In the genomic region with DNA sequence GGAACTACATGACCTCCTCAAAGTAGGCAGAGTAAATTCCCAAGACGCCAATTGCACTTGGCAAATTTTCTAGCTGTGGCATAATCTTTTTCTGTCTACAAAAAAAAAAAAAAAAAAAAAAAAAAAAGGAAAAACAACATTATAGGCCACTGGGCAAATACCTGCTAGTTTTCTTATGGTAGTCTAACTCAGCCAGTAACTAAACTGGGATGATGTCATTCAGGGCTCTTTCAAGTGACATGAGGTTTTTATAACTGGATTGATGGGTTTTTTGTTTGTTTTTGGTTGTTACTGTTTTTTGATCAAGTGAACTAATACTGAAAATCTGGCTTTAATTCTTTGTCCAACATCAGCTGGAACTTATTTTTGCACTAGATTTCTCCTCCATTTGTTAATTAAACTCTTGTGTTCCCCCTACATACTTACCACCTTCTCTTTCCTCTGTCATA, we compare ENCODE assay signal across 15 cellular contexts. TPM values are rescaled to one million over a fixed set of nuclear protein-coding genes. Genes with fewer than 3 reads are reported as not detected.
DNase-seq lines count a peak whose midpoint lies in the region; FAIRE-seq and TF ChIP-seq lines count a peak whose summit lies in the region.
"Had no signal": no experiment of that assay in that cellular context is flagged by ENCODE, and none has a peak within 500 bp of the region (broad histone marks: within the 10 kb centered on the region; RNA-seq: fewer than 3 reads in every experiment).

No MANE protein-coding gene starts in this region.

- WGBS in smooth muscle cell (ENCODE audit: low lambda C conversion rate) = 86% methylated on average over 1 of the region's 1 CpG

- no peak overlapping the region; the same call in 1 of the 2 replicates for H3K4me3 Mint-ChIP-seq in HFFc6

- intact Hi-C loops in OCI-LY7 (cut with micrococcal nuclease; ENCODE audit: unreplicated experiment) = no loop called here

- H4K20me1 ChIP-seq in smooth muscle cell (ENCODE audit: low read depth) = no peaks in the 10 kb centered on the region
- H4K20me1 ChIP-seq in OCI-LY7 (ENCODE audit: insufficient read depth, low read length) = no peaks in the 10 kb centered on the region
- H4K20me1 ChIP-seq: BLaER1 treated with 17β-estradiol and CSF1 and Interleukin-3, amounts not matched to agents 10 nM and 100 nM had no signal

- H3K79me2 ChIP-seq in smooth muscle cell (ENCODE audit: low read depth) (peaks cover 3% of the 10 kb centered on the region), OCI-LY7 (ENCODE audit: insufficient read depth, low read depth, low read length) (no peaks in the 10 kb centered on the region)

- peak overlapping the region; percentile 65 for H3K27ac Mint-ChIP-seq in HFFc6

- H3K36me3 Mint-ChIP-seq in HFFc6 (ENCODE audit: low read depth) = peaks cover 24% of the 10 kb centered on the region

- H3K4me3 ChIP-seq in smooth muscle cell (no peak overlapping the region), OCI-LY7 (ENCODE audit: low read depth, low read length, poor library complexity, severe bottlenecking) (no peak overlapping the region)
- H3K4me3 ChIP-seq: BLaER1 treated with 17β-estradiol and CSF1 and Interleukin-3, amounts not matched to agents 10 nM and 100 nM; HAP-1; sigmoid colon had no signal

- peaks cover 4% of the 10 kb centered on the region; the same call in 1 of the 2 replicates for H3K27me3 Mint-ChIP-seq in HFFc6 (ENCODE audit: insufficient read depth)

- BruUV-seq in OCI-LY7 (replicated peaks; lab: Mats Ljungman, UMichigan) = no TSS peak

- H3K27ac ChIP-seq in smooth muscle cell (ENCODE audit: low read depth) (peak overlapping the region; percentile 42), OCI-LY7 (ENCODE audit: low read depth, low read length, poor library complexity, severe bottlenecking) (no peak overlapping the region)
- H3K27ac ChIP-seq: sigmoid colon had no signal

- TF ChIP-seq CTCF in HFFc6 (IDR thresholded peaks at IDR 0.05) (no peak), smooth muscle cell (IDR thresholded peaks at IDR 0.05; ENCODE audit: borderline replicate concordance, insufficient read depth, poor library complexity, severe bottlenecking) (no peak), OCI-LY7 (conservative IDR thresholded peaks at IDR 0.05; ENCODE audit: low read length) (no peak)

- no peaks in the 10 kb centered on the region for H3K9me2 ChIP-seq in OCI-LY7 (ENCODE audit: insufficient read depth, low read length)

- POLR2A ChIA-PET in OCI-LY7 (lab: Charles Lee) = interaction anchor here (0.6 to 0.7 kb wide), 3 partner anchors 11 to 352 kb away, joined by 3 to 6 read pairs (median 4); no protein-coding TSS in a partner anchor

- H3K4me1 ChIP-seq in smooth muscle cell (ENCODE audit: low read depth) = peaks cover 8% of the 10 kb centered on the region
- no peaks in the 10 kb centered on the region for H3K4me1 ChIP-seq in OCI-LY7 (ENCODE audit: insufficient read depth, low read length, poor library complexity, severe bottlenecking)

- peak; percentile 46 for FAIRE-seq in endometrium (lab: Jason Lieb, UNC)

- H3K9me3 ChIP-seq in smooth muscle cell (replicated peaks; ENCODE audit: low read depth) (no peaks in the 10 kb centered on the region), OCI-LY7 (ENCODE audit: low read length) (no peaks in the 10 kb centered on the region)
- H3K9me3 ChIP-seq: HAP-1, sigmoid colon had no signal

- DNase-seq in DMS53 (lab: John Stamatoyannopoulos, UW) (peak; percentile 85), HFFc6 (no peak), smooth muscle cell (lab: John Stamatoyannopoulos, UW; ENCODE audit: unreplicated experiment) (no peak), cerebellum (ENCODE audit: low spot score) (no peak), AG08396 (ENCODE audit: low spot score) (no peak), OCI-LY7 (ENCODE audit: low spot score) (no peak)
- DNase-seq: activated CD8-positive, alpha-beta memory T cell treated with anti-CD3 and anti-CD28 coated beads, Interleukin-2, amount 50 U/mL, for 48 hours; DMS79; left colon; NCI-H1436; SIG-M5; sigmoid colon had no signal

- H3F3A ChIP-seq in smooth muscle cell (ENCODE audit: low read depth) = peaks cover 4% of the 10 kb centered on the region

- no peak overlapping the region for H3K9ac ChIP-seq in smooth muscle cell (ENCODE audit: low read depth)
- H3K9ac ChIP-seq: BLaER1 treated with 17β-estradiol and CSF1 and Interleukin-3, amounts not matched to agents 10 nM and 100 nM had no signal

- H3K4me2 ChIP-seq in smooth muscle cell = no peak overlapping the region
- H3K4me2 ChIP-seq in OCI-LY7 (ENCODE audit: low read length) = no peak overlapping the region

- H2AFZ ChIP-seq in smooth muscle cell (ENCODE audit: low read depth) (no peak overlapping the region), OCI-LY7 (ENCODE audit: low read length) (no peak overlapping the region)

- H3K9me3 Mint-ChIP-seq in HFFc6 = no peaks in the 10 kb centered on the region

- peaks cover 83% of the 10 kb centered on the region for H3K4me1 Mint-ChIP-seq in HFFc6 (ENCODE audit: low read depth)

- H3K36me3 ChIP-seq in smooth muscle cell (ENCODE audit: low read depth) (no peaks in the 10 kb centered on the region), OCI-LY7 (ENCODE audit: insufficient read depth, low read length) (no peaks in the 10 kb centered on the region)
- H3K36me3 ChIP-seq: BLaER1 treated with 17β-estradiol and CSF1 and Interleukin-3, amounts not matched to agents 10 nM and 100 nM; HAP-1; sigmoid colon had no signal

- H3K27me3 ChIP-seq in smooth muscle cell (ENCODE audit: low read depth) = no peaks in the 10 kb centered on the region
- H3K27me3 ChIP-seq: BLaER1 treated with 17β-estradiol and CSF1 and Interleukin-3, amounts not matched to agents 10 nM and 100 nM; sigmoid colon had no signal

- CTCF ChIA-PET in OCI-LY7 (lab: Charles Lee; ENCODE audit: unreplicated experiment) = no interaction called here

RNA-seq across cellular contexts. Expression of gene VIM, which starts 7.4 kb away (rescaled TPM):
- over 10,000 TPM in 4 of 6 experiments, 1,000 to 10,000 TPM in 2; 9,623 to 12,540 (median 10,688) TPM for total RNA-seq in HFFc6 (2021; fragmentation: NEBNext Ultra II Directional; extraction: Animal tissue kit (Norgen Biotek cat#: 25700))
- total RNA-seq in smooth muscle cell (6,093 and 6,435 TPM in 2 replicates), cerebellum (562 TPM), OCI-LY7 (2022) (0.88 and 1.3 TPM in 2 replicates)
- 2,741 and 3,198 TPM in 2 replicates for polyA plus RNA-seq in smooth muscle cell
- 0.46 and 3.4 TPM in 2 replicates for total RNA-seq in OCI-LY7 (2014; rRNA removed; shearing (Covaris generic))

RNA-seq across cellular contexts. Expression of gene TRDMT1, which starts 19.2 kb away (rescaled TPM):
- 10 to 100 TPM in 2 of 6 experiments, 1 to 10 TPM in 4; 6.8 to 13.0 (median 8.6) TPM for total RNA-seq in HFFc6 (2021; fragmentation: NEBNext Ultra II Directional; extraction: Animal tissue kit (Norgen Biotek cat#: 25700))
- total RNA-seq in smooth muscle cell (7.3 and 13.8 TPM in 2 replicates), cerebellum (36.7 TPM), OCI-LY7 (2022) (11.9 and 12.2 TPM in 2 replicates)
- 2.5 and 3.7 TPM in 2 replicates for polyA plus RNA-seq in smooth muscle cell
- total RNA-seq in OCI-LY7 (2014; rRNA removed; shearing (Covaris generic)) = 10.4 and 12.7 TPM in 2 replicates

Comparison
In these comparisons a context has a peak if more than half of its experiments do, and no peak if none do; other contexts are left out.
1. RNA of gene VIM, which starts 7.4 kb away (total RNA-seq): 9,623 to 12,540 TPM in HFFc6, 6,093 to 6,435 TPM in smooth muscle cell and 562 TPM in cerebellum (single experiment); 0.46 to 3.4 TPM in OCI-LY7; every median in the first group is over 100 times any median in the second.